In the genomic region with DNA sequence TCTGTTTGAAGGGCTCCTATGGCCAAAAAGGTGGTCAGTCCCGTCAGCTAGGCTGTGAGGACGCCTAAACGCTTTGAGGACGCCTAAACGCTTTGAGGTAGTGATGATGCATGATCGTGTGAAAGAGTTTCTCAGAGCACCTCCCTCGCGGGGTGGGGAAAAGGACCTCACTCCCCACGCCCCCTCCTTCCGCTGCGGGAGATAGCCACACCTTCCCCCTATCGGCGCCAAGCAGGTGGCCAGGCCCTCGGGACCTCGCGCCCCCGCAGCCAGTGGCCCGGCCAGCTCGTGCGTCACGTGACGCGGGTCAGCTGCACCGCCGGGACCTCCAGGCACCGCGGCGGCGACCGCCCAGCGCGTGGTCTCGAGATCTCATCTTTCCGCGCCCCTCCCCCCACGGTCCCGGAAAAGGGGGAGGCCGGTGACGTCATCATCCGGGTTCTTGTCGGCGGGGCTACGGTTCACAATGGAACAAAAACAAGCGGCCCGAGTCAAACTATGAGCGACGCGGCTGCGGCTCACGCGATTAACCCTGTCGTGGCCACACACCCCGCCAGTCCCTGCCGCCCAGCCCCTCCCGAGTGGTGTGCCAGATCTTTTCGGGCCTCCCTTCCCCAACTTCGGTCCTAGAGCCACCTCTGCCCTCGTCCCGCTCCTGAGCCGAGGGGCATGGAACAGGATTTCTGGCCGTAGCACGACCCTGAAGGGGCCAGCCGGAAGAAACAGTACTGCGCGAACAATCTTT, we compare ENCODE assay signal across 1 cellular context.
TF ChIP-seq lines count a peak whose summit lies in the region.

No MANE protein-coding gene starts in this region.

TF ChIP-seq in K562, 482 proteins besides CTCF, POLR2A, EP300 and RAD21 (continued from another document and continues in another):
- TF ChIP-seq, protein P1, sequence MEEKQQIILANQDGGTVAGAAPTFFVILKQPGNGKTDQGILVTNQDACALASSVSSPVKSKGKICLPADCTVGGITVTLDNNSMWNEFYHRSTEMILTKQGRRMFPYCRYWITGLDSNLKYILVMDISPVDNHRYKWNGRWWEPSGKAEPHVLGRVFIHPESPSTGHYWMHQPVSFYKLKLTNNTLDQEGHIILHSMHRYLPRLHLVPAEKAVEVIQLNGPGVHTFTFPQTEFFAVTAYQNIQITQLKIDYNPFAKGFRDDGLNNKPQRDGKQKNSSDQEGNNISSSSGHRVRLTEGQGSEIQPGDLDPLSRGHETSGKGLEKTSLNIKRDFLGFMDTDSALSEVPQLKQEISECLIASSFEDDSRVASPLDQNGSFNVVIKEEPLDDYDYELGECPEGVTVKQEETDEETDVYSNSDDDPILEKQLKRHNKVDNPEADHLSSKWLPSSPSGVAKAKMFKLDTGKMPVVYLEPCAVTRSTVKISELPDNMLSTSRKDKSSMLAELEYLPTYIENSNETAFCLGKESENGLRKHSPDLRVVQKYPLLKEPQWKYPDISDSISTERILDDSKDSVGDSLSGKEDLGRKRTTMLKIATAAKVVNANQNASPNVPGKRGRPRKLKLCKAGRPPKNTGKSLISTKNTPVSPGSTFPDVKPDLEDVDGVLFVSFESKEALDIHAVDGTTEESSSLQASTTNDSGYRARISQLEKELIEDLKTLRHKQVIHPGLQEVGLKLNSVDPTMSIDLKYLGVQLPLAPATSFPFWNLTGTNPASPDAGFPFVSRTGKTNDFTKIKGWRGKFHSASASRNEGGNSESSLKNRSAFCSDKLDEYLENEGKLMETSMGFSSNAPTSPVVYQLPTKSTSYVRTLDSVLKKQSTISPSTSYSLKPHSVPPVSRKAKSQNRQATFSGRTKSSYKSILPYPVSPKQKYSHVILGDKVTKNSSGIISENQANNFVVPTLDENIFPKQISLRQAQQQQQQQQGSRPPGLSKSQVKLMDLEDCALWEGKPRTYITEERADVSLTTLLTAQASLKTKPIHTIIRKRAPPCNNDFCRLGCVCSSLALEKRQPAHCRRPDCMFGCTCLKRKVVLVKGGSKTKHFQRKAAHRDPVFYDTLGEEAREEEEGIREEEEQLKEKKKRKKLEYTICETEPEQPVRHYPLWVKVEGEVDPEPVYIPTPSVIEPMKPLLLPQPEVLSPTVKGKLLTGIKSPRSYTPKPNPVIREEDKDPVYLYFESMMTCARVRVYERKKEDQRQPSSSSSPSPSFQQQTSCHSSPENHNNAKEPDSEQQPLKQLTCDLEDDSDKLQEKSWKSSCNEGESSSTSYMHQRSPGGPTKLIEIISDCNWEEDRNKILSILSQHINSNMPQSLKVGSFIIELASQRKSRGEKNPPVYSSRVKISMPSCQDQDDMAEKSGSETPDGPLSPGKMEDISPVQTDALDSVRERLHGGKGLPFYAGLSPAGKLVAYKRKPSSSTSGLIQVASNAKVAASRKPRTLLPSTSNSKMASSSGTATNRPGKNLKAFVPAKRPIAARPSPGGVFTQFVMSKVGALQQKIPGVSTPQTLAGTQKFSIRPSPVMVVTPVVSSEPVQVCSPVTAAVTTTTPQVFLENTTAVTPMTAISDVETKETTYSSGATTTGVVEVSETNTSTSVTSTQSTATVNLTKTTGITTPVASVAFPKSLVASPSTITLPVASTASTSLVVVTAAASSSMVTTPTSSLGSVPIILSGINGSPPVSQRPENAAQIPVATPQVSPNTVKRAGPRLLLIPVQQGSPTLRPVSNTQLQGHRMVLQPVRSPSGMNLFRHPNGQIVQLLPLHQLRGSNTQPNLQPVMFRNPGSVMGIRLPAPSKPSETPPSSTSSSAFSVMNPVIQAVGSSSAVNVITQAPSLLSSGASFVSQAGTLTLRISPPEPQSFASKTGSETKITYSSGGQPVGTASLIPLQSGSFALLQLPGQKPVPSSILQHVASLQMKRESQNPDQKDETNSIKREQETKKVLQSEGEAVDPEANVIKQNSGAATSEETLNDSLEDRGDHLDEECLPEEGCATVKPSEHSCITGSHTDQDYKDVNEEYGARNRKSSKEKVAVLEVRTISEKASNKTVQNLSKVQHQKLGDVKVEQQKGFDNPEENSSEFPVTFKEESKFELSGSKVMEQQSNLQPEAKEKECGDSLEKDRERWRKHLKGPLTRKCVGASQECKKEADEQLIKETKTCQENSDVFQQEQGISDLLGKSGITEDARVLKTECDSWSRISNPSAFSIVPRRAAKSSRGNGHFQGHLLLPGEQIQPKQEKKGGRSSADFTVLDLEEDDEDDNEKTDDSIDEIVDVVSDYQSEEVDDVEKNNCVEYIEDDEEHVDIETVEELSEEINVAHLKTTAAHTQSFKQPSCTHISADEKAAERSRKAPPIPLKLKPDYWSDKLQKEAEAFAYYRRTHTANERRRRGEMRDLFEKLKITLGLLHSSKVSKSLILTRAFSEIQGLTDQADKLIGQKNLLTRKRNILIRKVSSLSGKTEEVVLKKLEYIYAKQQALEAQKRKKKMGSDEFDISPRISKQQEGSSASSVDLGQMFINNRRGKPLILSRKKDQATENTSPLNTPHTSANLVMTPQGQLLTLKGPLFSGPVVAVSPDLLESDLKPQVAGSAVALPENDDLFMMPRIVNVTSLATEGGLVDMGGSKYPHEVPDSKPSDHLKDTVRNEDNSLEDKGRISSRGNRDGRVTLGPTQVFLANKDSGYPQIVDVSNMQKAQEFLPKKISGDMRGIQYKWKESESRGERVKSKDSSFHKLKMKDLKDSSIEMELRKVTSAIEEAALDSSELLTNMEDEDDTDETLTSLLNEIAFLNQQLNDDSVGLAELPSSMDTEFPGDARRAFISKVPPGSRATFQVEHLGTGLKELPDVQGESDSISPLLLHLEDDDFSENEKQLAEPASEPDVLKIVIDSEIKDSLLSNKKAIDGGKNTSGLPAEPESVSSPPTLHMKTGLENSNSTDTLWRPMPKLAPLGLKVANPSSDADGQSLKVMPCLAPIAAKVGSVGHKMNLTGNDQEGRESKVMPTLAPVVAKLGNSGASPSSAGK (IDR thresholded peaks at IDR 0.05), result peak; percentile 88
- TF ChIP-seq RFX1 (IDR thresholded peaks at IDR 0.05), result no peak
- TF ChIP-seq, protein P2, sequence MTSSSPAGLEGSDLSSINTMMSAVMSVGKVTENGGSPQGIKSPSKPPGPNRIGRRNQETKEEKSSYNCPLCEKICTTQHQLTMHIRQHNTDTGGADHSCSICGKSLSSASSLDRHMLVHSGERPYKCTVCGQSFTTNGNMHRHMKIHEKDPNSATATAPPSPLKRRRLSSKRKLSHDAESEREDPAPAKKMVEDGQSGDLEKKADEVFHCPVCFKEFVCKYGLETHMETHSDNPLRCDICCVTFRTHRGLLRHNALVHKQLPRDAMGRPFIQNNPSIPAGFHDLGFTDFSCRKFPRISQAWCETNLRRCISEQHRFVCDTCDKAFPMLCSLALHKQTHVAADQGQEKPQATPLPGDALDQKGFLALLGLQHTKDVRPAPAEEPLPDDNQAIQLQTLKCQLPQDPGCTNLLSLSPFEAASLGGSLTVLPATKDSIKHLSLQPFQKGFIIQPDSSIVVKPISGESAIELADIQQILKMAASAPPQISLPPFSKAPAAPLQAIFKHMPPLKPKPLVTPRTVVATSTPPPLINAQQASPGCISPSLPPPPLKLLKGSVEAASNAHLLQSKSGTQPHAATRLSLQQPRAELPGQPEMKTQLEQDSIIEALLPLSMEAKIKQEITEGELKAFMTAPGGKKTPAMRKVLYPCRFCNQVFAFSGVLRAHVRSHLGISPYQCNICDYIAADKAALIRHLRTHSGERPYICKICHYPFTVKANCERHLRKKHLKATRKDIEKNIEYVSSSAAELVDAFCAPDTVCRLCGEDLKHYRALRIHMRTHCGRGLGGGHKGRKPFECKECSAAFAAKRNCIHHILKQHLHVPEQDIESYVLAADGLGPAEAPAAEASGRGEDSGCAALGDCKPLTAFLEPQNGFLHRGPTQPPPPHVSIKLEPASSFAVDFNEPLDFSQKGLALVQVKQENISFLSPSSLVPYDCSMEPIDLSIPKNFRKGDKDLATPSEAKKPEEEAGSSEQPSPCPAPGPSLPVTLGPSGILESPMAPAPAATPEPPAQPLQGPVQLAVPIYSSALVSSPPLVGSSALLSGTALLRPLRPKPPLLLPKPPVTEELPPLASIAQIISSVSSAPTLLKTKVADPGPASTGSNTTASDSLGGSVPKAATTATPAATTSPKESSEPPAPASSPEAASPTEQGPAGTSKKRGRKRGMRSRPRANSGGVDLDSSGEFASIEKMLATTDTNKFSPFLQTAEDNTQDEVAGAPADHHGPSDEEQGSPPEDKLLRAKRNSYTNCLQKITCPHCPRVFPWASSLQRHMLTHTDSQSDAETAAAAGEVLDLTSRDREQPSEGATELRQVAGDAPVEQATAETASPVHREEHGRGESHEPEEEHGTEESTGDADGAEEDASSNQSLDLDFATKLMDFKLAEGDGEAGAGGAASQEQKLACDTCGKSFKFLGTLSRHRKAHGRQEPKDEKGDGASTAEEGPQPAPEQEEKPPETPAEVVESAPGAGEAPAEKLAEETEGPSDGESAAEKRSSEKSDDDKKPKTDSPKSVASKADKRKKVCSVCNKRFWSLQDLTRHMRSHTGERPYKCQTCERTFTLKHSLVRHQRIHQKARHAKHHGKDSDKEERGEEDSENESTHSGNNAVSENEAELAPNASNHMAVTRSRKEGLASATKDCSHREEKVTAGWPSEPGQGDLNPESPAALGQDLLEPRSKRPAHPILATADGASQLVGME (CRISPR knock-in tag; IDR thresholded peaks at IDR 0.05), result 0 out of 2 replicates have a peak, but pooled peaks have one; percentile 26
- TF ChIP-seq ZNF224 (CRISPR knock-in tag; IDR thresholded peaks at IDR 0.05), result no peak
- peak; percentile 89 for TF ChIP-seq CREB3 (tag; conservative IDR thresholded peaks at IDR 0.05; ENCODE audit: low read depth)
- TF ChIP-seq SRSF7 (optimal IDR thresholded peaks at IDR 0.05; ENCODE audit: low read depth, low read length), result no peak
- peak; percentile 79 for TF ChIP-seq TAF7 (tag; IDR thresholded peaks at IDR 0.05)
- peak; percentile 7; the same call in 1 of the 2 replicates for TF ChIP-seq SMARCE1 (IDR thresholded peaks at IDR 0.05)
- TF ChIP-seq TCF3 (CRISPR knock-in tag; IDR thresholded peaks at IDR 0.05), result peak; percentile 97
- TF ChIP-seq ZNF561 (CRISPR knock-in tag; conservative IDR thresholded peaks at IDR 0.05), result no peak
- TF ChIP-seq PATZ1 (CRISPR knock-in tag; IDR thresholded peaks at IDR 0.05; ENCODE audit: borderline replicate concordance), result no peak
- peak; percentile 37; the same call in 1 of the 2 replicates for TF ChIP-seq CEBPB (tag; IDR thresholded peaks at IDR 0.05)
- TF ChIP-seq GMEB1 (CRISPR knock-in tag; IDR thresholded peaks at IDR 0.05), result peak; percentile 65
- no peak for TF ChIP-seq SREBF2 (CRISPR knock-in tag; IDR thresholded peaks at IDR 0.05)
- TF ChIP-seq GABPB1 (CRISPR knock-in tag; IDR thresholded peaks at IDR 0.05), result peak; percentile 73
- TF ChIP-seq USF1 (CRISPR knock-in tag; IDR thresholded peaks at IDR 0.05), result peak; percentile 99
- TF ChIP-seq NR2C1 (IDR thresholded peaks at IDR 0.05), result 0 out of 2 replicates have a peak, but pooled peaks have one; percentile 43
- TF ChIP-seq NR2C1 (tag; IDR thresholded peaks at IDR 0.05), result peak; percentile 55
